In the genomic region with DNA sequence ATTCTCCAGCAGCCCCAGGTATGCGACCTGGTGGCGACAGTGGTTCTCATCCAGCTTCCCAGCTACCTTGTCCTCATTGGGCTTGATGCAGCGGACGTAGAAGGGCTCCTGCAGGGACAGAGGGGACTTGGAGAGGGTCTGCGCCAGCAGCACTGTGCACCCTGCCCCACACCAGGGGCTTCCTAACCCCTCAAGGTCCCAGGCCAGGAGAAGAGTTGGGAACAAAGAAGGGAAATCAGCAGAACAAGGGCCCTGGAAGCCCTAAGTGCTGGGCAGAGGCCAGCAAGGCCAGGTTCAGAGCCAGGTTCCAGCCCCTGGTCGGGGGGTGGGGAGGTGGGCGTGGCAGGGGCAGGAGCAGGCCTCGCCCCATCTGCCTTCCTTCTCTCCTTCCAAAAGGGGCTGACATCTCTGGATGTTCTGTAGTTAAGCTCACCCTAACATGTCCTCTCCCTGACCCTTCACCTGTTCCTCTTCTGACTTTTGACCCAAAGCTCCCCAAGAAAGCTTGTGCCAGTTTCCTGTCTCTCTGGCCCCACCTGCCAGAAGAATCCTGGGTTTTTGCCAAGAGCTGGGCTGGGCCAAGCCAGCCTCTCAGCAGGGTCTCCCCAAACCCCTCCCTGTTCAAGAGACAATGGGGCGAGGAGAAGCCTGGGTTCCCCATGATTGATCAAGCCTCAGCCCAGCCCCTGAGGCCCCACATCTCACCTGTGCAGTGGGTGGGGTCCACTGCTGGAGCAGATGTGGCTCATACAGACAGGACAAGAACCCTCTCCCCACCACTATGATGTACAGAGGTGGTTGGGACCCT, we compare ENCODE assay signal across 12 cellular contexts. TPM values are rescaled to one million over a fixed set of nuclear protein-coding genes. Genes with fewer than 3 reads are reported as not detected.
DNase-seq lines count a peak whose midpoint lies in the region; ATAC-seq and TF ChIP-seq lines count a peak whose summit lies in the region.
"Had no signal": no experiment of that assay in that cellular context is flagged by ENCODE, and none has a peak within 500 bp of the region (broad histone marks: within the 10 kb centered on the region; RNA-seq: fewer than 3 reads in every experiment).

No MANE protein-coding gene starts in this region.

- no peaks in the 10 kb centered on the region for H4K20me1 ChIP-seq in SK-N-SH (ENCODE audit: insufficient read depth)

- no peaks in the 10 kb centered on the region for H3K36me3 ChIP-seq in SK-N-SH (replicated peaks in 1 of 2; ENCODE audit: control insufficient read depth in 1 of 2, insufficient read depth in 2 of 2, low read length in 1 of 2)
- H3K36me3 ChIP-seq in CD4-positive, alpha-beta memory T cell (ENCODE audit: insufficient read depth, low read length), result peaks cover 71% of the 10 kb centered on the region

- H3K27me3 ChIP-seq in SK-N-SH (ENCODE audit: insufficient read depth), result no peaks in the 10 kb centered on the region
- no peaks in the 10 kb centered on the region for H3K27me3 ChIP-seq in CD4-positive, alpha-beta memory T cell (ENCODE audit: insufficient read depth, low read length)

- H3K4me3 ChIP-seq in SK-N-SH (ENCODE audit: low read depth in 2 of 2, low read length in 1 of 2), result no peak overlapping the region
- H3K4me3 ChIP-seq in CD4-positive, alpha-beta memory T cell (ENCODE audit: low read length in 2 of 2), result no peak overlapping the region
- H3K4me3 ChIP-seq: dorsolateral prefrontal cortex had no signal

- TF ChIP-seq CTCF in SK-N-SH (IDR thresholded peaks at IDR 0.05) (no peak), CD14-positive monocyte (IDR thresholded peaks at IDR 0.05) (no peak)

- H3K4me1 ChIP-seq in SK-N-SH (ENCODE audit: control insufficient read depth in 1 of 2, insufficient read depth in 2 of 2, low read depth in 1 of 2, low read length in 1 of 2), result peaks cover 0 to 3% of the 10 kb centered on the region in 2 experiments; a peak in 1 of 4 replicates
- no peaks in the 10 kb centered on the region for H3K4me1 ChIP-seq in CD4-positive, alpha-beta memory T cell (ENCODE audit: insufficient read depth, low read length)

- no peak overlapping the region for H3K9ac ChIP-seq in SK-N-SH

- CTCF ChIA-PET in SK-N-SH (lab: Yijun Ruan, JAX), result interaction anchor here (1.0 to 4.1 kb wide), 3 partner anchors 16 to 169 kb away, joined by 3 to 27 read pairs (median 3); no protein-coding TSS in a partner anchor
- CTCF ChIA-PET in CD4-positive, alpha-beta memory T cell (lab: Charles Lee; ENCODE audit: partially characterized antibody), result no interaction called here

- H3K79me2 ChIP-seq in SK-N-SH (ENCODE audit: insufficient read depth), result no peaks in the 10 kb centered on the region

- H3K27me3 Mint-ChIP-seq in CD14-positive monocyte (ENCODE audit: low read depth in 3 of 3) (peaks cover 0 to 2% (median 0%) of the 10 kb centered on the region in 3 donors), T-helper 17 cell (no peaks in the 10 kb centered on the region)
- H3K27me3 Mint-ChIP-seq in CD4-positive, alpha-beta memory T cell, result no peaks in the 10 kb centered on the region

- H3K4me3 Mint-ChIP-seq in CD14-positive monocyte (no peak overlapping the region), T-helper 17 cell (peak overlapping the region; percentile 19)
- H3K4me3 Mint-ChIP-seq in CD4-positive, alpha-beta memory T cell, result no peak overlapping the region

- peaks cover 0 to 2% (median 0%) of the 10 kb centered on the region in 7 donors for H3K9me3 Mint-ChIP-seq in CD14-positive monocyte
- H3K9me3 Mint-ChIP-seq in CD4-positive, alpha-beta memory T cell, result no peaks in the 10 kb centered on the region

- no peak for TF ChIP-seq RAD21 in SK-N-SH (IDR thresholded peaks at IDR 0.05; ENCODE audit: low read length)

- H3F3A ChIP-seq in SK-N-SH (replicated peaks; ENCODE audit: insufficient read depth), result no peaks in the 10 kb centered on the region

- POLR2A ChIA-PET in SK-N-SH (lab: Yijun Ruan, JAX), result no interaction called here
- POLR2A ChIA-PET in CD4-positive, alpha-beta memory T cell (lab: Charles Lee; ENCODE audit: partially characterized antibody), result no interaction called here

- no peaks in the 10 kb centered on the region for H3K9me2 ChIP-seq in SK-N-SH

- WGBS in SK-N-SH (ENCODE audit: low lambda C conversion rate), result 51% methylated on average over 9 of the region's 9 CpGs

- no peaks in the 10 kb centered on the region for H3K9me3 ChIP-seq in SK-N-SH
- H3K9me3 ChIP-seq in T-helper 17 cell (ENCODE audit: control insufficient read depth, low read length, poor library complexity, severe bottlenecking), result no peaks in the 10 kb centered on the region
- H3K9me3 ChIP-seq in CD4-positive, alpha-beta memory T cell (ENCODE audit: control insufficient read depth in 1 of 2, low read length in 2 of 2), result no peaks in the 10 kb centered on the region

- TF ChIP-seq EP300 in SK-N-SH (IDR thresholded peaks at IDR 0.05; ENCODE audit: borderline replicate concordance in 1 of 2, low read depth in 1 of 2, low read length in 1 of 2), result no peak

- H3K27ac Mint-ChIP-seq in CD14-positive monocyte (peak overlapping the region in 4 of 7 donors; percentile 21 to 61 (median 34)), T-helper 17 cell (peak overlapping the region; percentile 27)
- peak overlapping the region in 3 of 7 donors; percentile 13 to 79 (median 47) for H3K27ac Mint-ChIP-seq in CD4-positive, alpha-beta memory T cell

- ATAC-seq in SK-N-SH treated with all-trans-retinoic acid at 6 μM for 48 hours (no peak), T-helper 17 cell (no peak), GM19463 (IDR thresholded peaks at IDR 0.05; ENCODE audit: unreplicated experiment) (no peak), GM18502 (IDR thresholded peaks at IDR 0.05; ENCODE audit: poor library complexity, unreplicated experiment) (no peak)

- intact Hi-C loops in CD14-positive monocyte (cut with micrococcal nuclease), result no loop called here
- intact Hi-C loops in CD4-positive, alpha-beta memory T cell (cut with micrococcal nuclease), result no loop called here

- DNase-seq in SK-N-SH (peak; percentile 32), CD14-positive monocyte (ENCODE audit: low spot score) (no peak), T-helper 17 cell (no peak), mesenteric fat pad (ENCODE audit: low spot score) (peak; percentile 60)
- no peak for DNase-seq in CD4-positive, alpha-beta memory T cell
- DNase-seq: GF-D8, NCI-H187 had no signal

- H2AFZ ChIP-seq in SK-N-SH (ENCODE audit: low read depth), result no peak overlapping the region

- H3K4me1 Mint-ChIP-seq in CD14-positive monocyte (peaks cover 1% of the 10 kb centered on the region), T-helper 17 cell (peaks cover 13% of the 10 kb centered on the region)
- peaks cover 0 to 6% (median 4%) of the 10 kb centered on the region in 4 donors for H3K4me1 Mint-ChIP-seq in CD4-positive, alpha-beta memory T cell

- no peak overlapping the region for H3K27ac ChIP-seq in SK-N-SH (ENCODE audit: low read depth in 2 of 2, low read length in 1 of 2)
- H3K27ac ChIP-seq in CD4-positive, alpha-beta memory T cell (ENCODE audit: low read depth, low read length), result no peak overlapping the region
- H3K27ac ChIP-seq: dorsolateral prefrontal cortex, RWPE1 had no signal

- H3K36me3 Mint-ChIP-seq in CD14-positive monocyte (peaks cover 77 to 88% of the 10 kb centered on the region in 2 donors), T-helper 17 cell (ENCODE audit: low read depth) (peaks cover 3% of the 10 kb centered on the region)
- H3K36me3 Mint-ChIP-seq in CD4-positive, alpha-beta memory T cell, result peaks cover 28 to 62% of the 10 kb centered on the region in 2 donors

- no peak overlapping the region for H3K4me2 ChIP-seq in SK-N-SH

TF ChIP-seq in SK-N-SH, 30 proteins besides CTCF, POLR2A, EP300 and RAD21 (continues in another document):
- TF ChIP-seq RXRA (IDR thresholded peaks at IDR 0.05; ENCODE audit: borderline replicate concordance, low read depth), result no peak
- TF ChIP-seq, protein P1, sequence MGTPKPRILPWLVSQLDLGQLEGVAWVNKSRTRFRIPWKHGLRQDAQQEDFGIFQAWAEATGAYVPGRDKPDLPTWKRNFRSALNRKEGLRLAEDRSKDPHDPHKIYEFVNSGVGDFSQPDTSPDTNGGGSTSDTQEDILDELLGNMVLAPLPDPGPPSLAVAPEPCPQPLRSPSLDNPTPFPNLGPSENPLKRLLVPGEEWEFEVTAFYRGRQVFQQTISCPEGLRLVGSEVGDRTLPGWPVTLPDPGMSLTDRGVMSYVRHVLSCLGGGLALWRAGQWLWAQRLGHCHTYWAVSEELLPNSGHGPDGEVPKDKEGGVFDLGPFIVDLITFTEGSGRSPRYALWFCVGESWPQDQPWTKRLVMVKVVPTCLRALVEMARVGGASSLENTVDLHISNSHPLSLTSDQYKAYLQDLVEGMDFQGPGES (IDR thresholded peaks at IDR 0.05; ENCODE audit: low read depth, low read length), result no peak
- TF ChIP-seq NRF1 (IDR thresholded peaks at IDR 0.05; ENCODE audit: low read depth, low read length), result no peak
- TF ChIP-seq TEAD4 (IDR thresholded peaks at IDR 0.05; ENCODE audit: borderline replicate concordance, insufficient read depth), result no peak

TF ChIP-seq in SK-N-SH treated with all-trans-retinoic acid at 6 μM for 48 hours, 23 proteins besides CTCF, POLR2A, EP300 and RAD21 (continues in another document):
- TF ChIP-seq CSDC2 (CRISPR knock-in tag; IDR thresholded peaks at IDR 0.05) (no peak), GLIS3 (CRISPR knock-in tag; IDR thresholded peaks at IDR 0.05) (no peak), ZFP30 (CRISPR knock-in tag; IDR thresholded peaks at IDR 0.05) (no peak), ESRRG (CRISPR knock-in tag; IDR thresholded peaks at IDR 0.05) (no peak), ZFP3 (CRISPR knock-in tag; IDR thresholded peaks at IDR 0.05) (no peak)

RNA-seq across cellular contexts. Expression of gene MYO1G, which starts 11.9 kb away (rescaled TPM):
- 0.05 and 0.10 TPM in 2 replicates for polyA plus RNA-seq in SK-N-SH (2012; rRNA removed)
- polyA plus RNA-seq in SK-N-SH (2012; cell fraction: cytosol; rRNA removed), result 0.01 TPM in 2 replicates
- polyA plus RNA-seq in SK-N-SH (2012; cell fraction: nucleus; rRNA removed), result 0.24 and 0.26 TPM in 2 replicates
- polyA plus RNA-seq in CD14-positive monocyte, result 100 to 1,000 TPM; 119 to 135 TPM
- 100 to 1,000 TPM; 245 to 291 TPM for total RNA-seq in T-helper 17 cell
- 8.7 TPM for total RNA-seq in mesenteric fat pad
- total RNA-seq in CD4-positive, alpha-beta memory T cell, result 10 to 100 TPM; 92.9 to 94.2 TPM
- 100 to 1,000 TPM; 143 to 168 TPM for polyA plus RNA-seq in CD4-positive, alpha-beta memory T cell

RNA-seq across cellular contexts. Expression of gene CCM2, which starts 33.1 kb away (rescaled TPM):
- polyA plus RNA-seq in SK-N-SH (2012; rRNA removed) (65.6 and 83.2 TPM in 2 replicates), CD14-positive monocyte (10 to 100 TPM; 38.5 to 51.4 TPM)
- 46.0 and 71.9 TPM in 2 replicates for polyA plus RNA-seq in SK-N-SH (2012; cell fraction: cytosol; rRNA removed)
- 81.6 and 98.7 TPM in 2 replicates for polyA plus RNA-seq in SK-N-SH (2012; cell fraction: nucleus; rRNA removed)
- total RNA-seq in T-helper 17 cell (10 to 100 TPM; 77.4 to 83.0 TPM), mesenteric fat pad (53.2 TPM)
- total RNA-seq in CD4-positive, alpha-beta memory T cell, result 100 to 1,000 TPM; 192 to 200 TPM
- 10 to 100 TPM; 82.1 to 91.9 TPM for polyA plus RNA-seq in CD4-positive, alpha-beta memory T cell

Comparison
In these comparisons a context has a peak if more than half of its experiments do, and no peak if none do; other contexts are left out.
1. DNase-seq: peak in SK-N-SH (single experiment) and mesenteric fat pad (single experiment); none in CD14-positive monocyte (single experiment), T-helper 17 cell (0 of 3) and CD4-positive, alpha-beta memory T cell (0 of 5).